In genomic region chr1:229035748-229036082, GRCh38 we compare ENCODE assay signal across 15 cellular contexts.
DNase-seq lines count a peak whose midpoint lies in the region; ATAC-seq and TF ChIP-seq lines count a peak whose summit lies in the region.
"Had no signal": no experiment of that assay in that cellular context is flagged by ENCODE, and none has a peak within 500 bp of the region (broad histone marks: within the 10 kb centered on the region; RNA-seq: fewer than 3 reads in every experiment).

No MANE protein-coding gene starts in this region.

- no CpG with 5 or more reads among the region's 2 CpGs for WGBS in mesendoderm (ENCODE audit: extremely low coverage, insufficient coverage, low lambda C conversion rate)

- no peak overlapping the region for H3K4ac ChIP-seq in mesendoderm (ENCODE audit: low read depth, low read length)

- DNase-seq in CD4-positive, alpha-beta T cell = no peak
- DNase-seq in NOMO-1 (lab: John Stamatoyannopoulos, UW; ENCODE audit: unreplicated experiment in 2 of 2) = no peak
- no peak for DNase-seq in stimulated activated CD8-positive, alpha-beta memory T cell treated with anti-CD3 and anti-CD28 coated beads, Interleukin-4, amount 100 ng/mL, for 48 hours
- no peak for DNase-seq in mesendoderm
- DNase-seq: NCI-H1105, NCI-H446 treated with DMSO at 0.1 percent for 48 hours, posterior cingulate gyrus had no signal

- no peaks in the 10 kb centered on the region for H3K79me1 ChIP-seq in mesendoderm (ENCODE audit: low read length)

- H3K27me3 Mint-ChIP-seq in CD4-positive, alpha-beta T cell = no peaks in the 10 kb centered on the region
- H3K27me3 Mint-ChIP-seq in IgD-negative memory B cell = peaks cover 60% of the 10 kb centered on the region

- H3K18ac ChIP-seq in mesendoderm (ENCODE audit: low read length) = no peak overlapping the region

- H3K9me3 ChIP-seq in CD4-positive, alpha-beta T cell (ENCODE audit: control insufficient read depth, low read length) = no peaks in the 10 kb centered on the region
- H3K9me3 ChIP-seq: Peyer's patch had no signal

- no peak overlapping the region for H3K9ac ChIP-seq in mesendoderm (ENCODE audit: low read length)

- H2BK120ac ChIP-seq in mesendoderm (ENCODE audit: low read depth, low read length) = no peak overlapping the region

- CTCF ChIA-PET in CD4-positive, alpha-beta T cell (lab: Charles Lee) = no interaction called here

- no peak overlapping the region for H2BK5ac ChIP-seq in mesendoderm (ENCODE audit: low read length)

- no peak overlapping the region for H3K27ac ChIP-seq in CD4-positive, alpha-beta T cell (ENCODE audit: low read depth, low read length)
- no peak overlapping the region for H3K27ac ChIP-seq in mesendoderm (ENCODE audit: low read depth, low read length)
- H3K27ac ChIP-seq: Peyer's patch had no signal

- H3K56ac ChIP-seq in mesendoderm (ENCODE audit: low read length) = no peak overlapping the region

- H2BK15ac ChIP-seq in mesendoderm (replicated peaks; ENCODE audit: low read depth) = no peak overlapping the region

- H3K4me2 ChIP-seq in mesendoderm (ENCODE audit: low read length) = no peak overlapping the region

- H3K36me3 ChIP-seq in mesendoderm (ENCODE audit: control insufficient read depth, insufficient read depth, low read length) = no peaks in the 10 kb centered on the region
- H3K36me3 ChIP-seq: Peyer's patch had no signal

- no peaks in the 10 kb centered on the region for H3K9me3 Mint-ChIP-seq in CD4-positive, alpha-beta T cell
- H3K9me3 Mint-ChIP-seq in IgD-negative memory B cell = peaks cover 0 to 4% (median 0%) of the 10 kb centered on the region in 3 donors
- H3K9me3 Mint-ChIP-seq: dendritic cell treated with granulocyte-macrophage colony-stimulating factor and Interleukin-4, amounts not matched to agents 40 ng/mL and 50 ng/mL, for 4 days; stimulated activated naive CD8-positive, alpha-beta T cell treated with anti-CD3 and anti-CD28 coated beads, Interleukin-15, Interleukin-2, amounts not matched to agents 100 ng/mL and 50 ng/mL, for 24 hours had no signal

- intact Hi-C loops in CD4-positive, alpha-beta T cell (cut with DNase I, micrococcal nuclease) = no loop called here

- ATAC-seq in CD4-positive, alpha-beta T cell (ENCODE audit: poor library complexity) = no peak
- ATAC-seq in GM19043 (IDR thresholded peaks at IDR 0.05; ENCODE audit: low read depth, unreplicated experiment) = peak; percentile 28
- peak; percentile 35 for ATAC-seq in HG02759 (IDR thresholded peaks at IDR 0.05; ENCODE audit: unreplicated experiment)
- ATAC-seq in GM19467 (IDR thresholded peaks at IDR 0.05; ENCODE audit: unreplicated experiment) = no peak
- ATAC-seq: HCT116 had no signal

- H3K36me3 Mint-ChIP-seq in CD4-positive, alpha-beta T cell (ENCODE audit: low read depth) = no peaks in the 10 kb centered on the region
- H3K36me3 Mint-ChIP-seq in IgD-negative memory B cell = peaks cover 5% of the 10 kb centered on the region

- POLR2A ChIA-PET in CD4-positive, alpha-beta T cell (lab: Charles Lee) = interaction anchor here (1.2 to 2.0 kb wide), 2 partner anchors 20 to 22 kb away, joined by 4 to 11 read pairs; no protein-coding TSS in a partner anchor

- H4K8ac ChIP-seq in mesendoderm (ENCODE audit: low read depth, low read length) = no peak overlapping the region

- no peaks in the 10 kb centered on the region for H3K27me3 ChIP-seq in CD4-positive, alpha-beta T cell (ENCODE audit: control insufficient read depth, insufficient read depth, low read length)
- no peaks in the 10 kb centered on the region for H3K27me3 ChIP-seq in mesendoderm (ENCODE audit: insufficient read depth, low read length, poor library complexity)
- H3K27me3 ChIP-seq: Peyer's patch had no signal

- no peak overlapping the region for H4K5ac ChIP-seq in mesendoderm (ENCODE audit: low read length)

- peaks cover 57% of the 10 kb centered on the region for H3K4me1 Mint-ChIP-seq in CD4-positive, alpha-beta T cell (ENCODE audit: low read depth)
- H3K4me1 Mint-ChIP-seq in IgD-negative memory B cell = peaks cover 23 to 34% (median 30%) of the 10 kb centered on the region in 3 donors

- H3K4me1 ChIP-seq in mesendoderm (ENCODE audit: control insufficient read depth, low read depth, low read length) = no peaks in the 10 kb centered on the region
- H3K4me1 ChIP-seq: Peyer's patch had no signal

- no peak overlapping the region for H3K23ac ChIP-seq in mesendoderm (ENCODE audit: low read length)

- no peak overlapping the region for H3K4me3 ChIP-seq in mesendoderm (ENCODE audit: low read length)
- H3K4me3 ChIP-seq: Peyer's patch had no signal

- H3K4me3 Mint-ChIP-seq in CD4-positive, alpha-beta T cell = peak overlapping the region; percentile 60
- H3K4me3 Mint-ChIP-seq in IgD-negative memory B cell = peak overlapping the region in 3 of 4 donors; percentile 59 to 93 (median 78)
- H3K4me3 Mint-ChIP-seq: dendritic cell treated with granulocyte-macrophage colony-stimulating factor and Interleukin-4, amounts not matched to agents 40 ng/mL and 50 ng/mL, for 4 days; stimulated activated naive CD8-positive, alpha-beta T cell treated with anti-CD3 and anti-CD28 coated beads, Interleukin-15, Interleukin-2, amounts not matched to agents 100 ng/mL and 50 ng/mL, for 24 hours had no signal

- H3K79me2 ChIP-seq in mesendoderm (ENCODE audit: control insufficient read depth, insufficient read depth, low read length) = no peaks in the 10 kb centered on the region

- H2AK5ac ChIP-seq in mesendoderm (ENCODE audit: low read length) = no peak overlapping the region

- H3K27ac Mint-ChIP-seq in CD4-positive, alpha-beta T cell = peak overlapping the region; percentile 38
- peak overlapping the region; percentile 5 to 76 (median 57) for H3K27ac Mint-ChIP-seq in IgD-negative memory B cell
- H3K27ac Mint-ChIP-seq: dendritic cell treated with granulocyte-macrophage colony-stimulating factor and Interleukin-4, amounts not matched to agents 40 ng/mL and 50 ng/mL, for 4 days had no signal

- no peak for TF ChIP-seq CTCF in CD4-positive, alpha-beta T cell (IDR thresholded peaks at IDR 0.05)

Comparison
In these comparisons a context has a peak if more than half of its experiments do, and no peak if none do; other contexts are left out.
1. ATAC-seq: peak in GM19043 (single experiment) and HG02759 (single experiment); none in CD4-positive, alpha-beta T cell (single experiment) and GM19467 (single experiment).